26 cellular contexts compared by ENCODE assay signal in genomic region chr17:31515226-31515759, GRCh38.
DNase-seq lines count a peak whose midpoint lies in the region; ATAC-seq and TF ChIP-seq lines count a peak whose summit lies in the region.
"Had no signal": no experiment of that assay in that cellular context is flagged by ENCODE, and none has a peak within 500 bp of the region (broad histone marks: within the 10 kb centered on the region; RNA-seq: fewer than 3 reads in every experiment).

No MANE protein-coding gene starts in this region.

- no peak for ATAC-seq in GM19397 (IDR thresholded peaks at IDR 0.05; ENCODE audit: unreplicated experiment)
- no peak for ATAC-seq in HG03108 (IDR thresholded peaks at IDR 0.05; ENCODE audit: unreplicated experiment)
- ATAC-seq: foreskin keratinocyte, right cardiac atrium had no signal

- no peaks in the 10 kb centered on the region for H3K9me3 Mint-ChIP-seq in brain
- H3K9me3 Mint-ChIP-seq: nephron progenitor cell; T-helper 2 cell treated with Interferon-gamma antibody and Interleukin-4, amounts not matched to agents 5 μg/mL and 100 μg/mL, for 36 hours had no signal

- peak; percentile 17 for DNase-seq in NCI-H2227 (lab: John Stamatoyannopoulos, UW; ENCODE audit: unreplicated experiment)
- DNase-seq in NCI-H2227 treated with DMSO at 0.1 percent for 48 hours (lab: John Stamatoyannopoulos, UW): no peak
- DNase-seq in DMS 273 treated with DMSO at 0.1 percent for 48 hours (lab: John Stamatoyannopoulos, UW): peak; percentile 38
- DNase-seq in retina: peak; percentile 55
- no peak for DNase-seq in NOMO-1 (lab: John Stamatoyannopoulos, UW; ENCODE audit: unreplicated experiment in 2 of 2)
- DNase-seq: 8988T; activated CD4-positive, alpha-beta T cell treated with anti-CD3 and anti-CD28 coated beads, Interleukin-2, amount 50 U/mL, for 1 hour; adrenal gland; brain microvascular endothelial cell; DMS79; effector CD4-positive, alpha-beta T cell; foreskin keratinocyte; GF-D8; IMR-90; midbrain; NCI-H2107; NCI-H748 treated with DMSO at 0.1 percent for 48 hours; nephron progenitor cell; right cardiac atrium; stimulated activated CD4-positive, alpha-beta T cell treated with anti-CD3 and anti-CD28 coated beads, Interleukin-4, amount 100 ng/mL, for 1 hour; stimulated activated naive CD4-positive, alpha-beta T cell treated with Interleukin-2 at 50 U/mL for 16 hours; thyroid gland had no signal

- H3K27me3 Mint-ChIP-seq in brain: no peaks in the 10 kb centered on the region

- no peak for TF ChIP-seq CTCF in brain (conservative IDR thresholded peaks at IDR 0.05)

- no peak overlapping the region for H3K4me3 Mint-ChIP-seq in brain
- H3K4me3 Mint-ChIP-seq: nephron progenitor cell; T-helper 2 cell treated with Interferon-gamma antibody and Interleukin-4, amounts not matched to agents 5 μg/mL and 100 μg/mL, for 36 hours had no signal

- peaks cover 14% of the 10 kb centered on the region for H3K36me3 Mint-ChIP-seq in brain

- peak overlapping the region in 4 of 5 experiments; percentile 38 to 88 (median 78) for H3K27ac Mint-ChIP-seq in brain
- H3K27ac Mint-ChIP-seq: nephron progenitor cell; T-helper 2 cell treated with Interferon-gamma antibody and Interleukin-4, amounts not matched to agents 5 μg/mL and 100 μg/mL, for 36 hours had no signal

- peaks cover 22% of the 10 kb centered on the region for H3K4me1 Mint-ChIP-seq in brain

Comparison
In these comparisons a context has a peak if more than half of its experiments do, and no peak if none do; other contexts are left out.
1. DNase-seq: peak in NCI-H2227 (single experiment), DMS 273 treated with DMSO at 0.1 percent for 48 hours (single experiment) and retina (single experiment); none in NCI-H2227 treated with DMSO at 0.1 percent for 48 hours (single experiment) and NOMO-1 (0 of 2).